Comparison of ENCODE assay signal across 9 cellular contexts in genomic region chrX:24498975-24499374, GRCh38. TPM values are rescaled to one million over a fixed set of nuclear protein-coding genes. Genes with fewer than 3 reads are reported as not detected.
A peak's percentile ranks its signal among the peaks of the same experiment; 100 is the strongest.
DNase-seq lines count a peak whose midpoint lies in the region; FAIRE-seq and TF ChIP-seq lines count a peak whose summit lies in the region.
"Had no signal": no experiment of that assay in that cellular context is flagged by ENCODE, and none has a peak within 500 bp of the region (broad histone marks: within the 10 kb centered on the region; RNA-seq: fewer than 3 reads in every experiment).

No MANE protein-coding gene starts in this region.

- H3K9me3 Mint-ChIP-seq in activated CD4-positive, alpha-beta memory T cell treated with anti-CD3 and anti-CD28 coated beads, Interleukin-2, amount 10 ng/mL, durations not matched to agents 7 days and 5 days, result no peaks in the 10 kb centered on the region

- no peaks in the 10 kb centered on the region for H3K27me3 Mint-ChIP-seq in activated CD4-positive, alpha-beta memory T cell treated with anti-CD3 and anti-CD28 coated beads, Interleukin-2, amount 10 ng/mL, durations not matched to agents 7 days and 5 days

- no peaks in the 10 kb centered on the region for H4K20me1 ChIP-seq in OCI-LY3 (ENCODE audit: insufficient read depth, low read length)

- no peak overlapping the region for H2AFZ ChIP-seq in OCI-LY3 (ENCODE audit: low read depth, low read length)

- H3K4me3 ChIP-seq in OCI-LY3 (ENCODE audit: low read length), result no peak overlapping the region
- no peak overlapping the region for H3K4me3 ChIP-seq in epithelial cell of esophagus (ENCODE audit: low read length)
- H3K4me3 ChIP-seq in small intestine (ENCODE audit: low read depth in 1 of 2, low read length in 2 of 2), result no peak overlapping the region
- H3K4me3 ChIP-seq: SJSA1 had no signal

- H3K27me3 ChIP-seq in OCI-LY3 (ENCODE audit: low read depth, low read length), result no peaks in the 10 kb centered on the region
- H3K27me3 ChIP-seq in small intestine (ENCODE audit: control insufficient read depth in 2 of 2, insufficient read depth in 2 of 2, low read length in 2 of 2), result no peaks in the 10 kb centered on the region
- H3K27me3 ChIP-seq: SJSA1 had no signal

- CTCF ChIA-PET in activated CD4-positive, alpha-beta memory T cell treated with anti-CD3 and anti-CD28 coated beads, Interleukin-2, amount 10 ng/mL, durations not matched to agents 7 days and 5 days (lab: Charles Lee), result interaction anchor here (0.6 to 5.5 kb wide), 20 partner anchors 9 to 239 kb away, joined by 3 to 85 read pairs (median 4); partner anchors contain the start of gene PDK3

- H3K4me3 Mint-ChIP-seq in activated CD4-positive, alpha-beta memory T cell treated with anti-CD3 and anti-CD28 coated beads, Interleukin-2, amount 10 ng/mL, durations not matched to agents 7 days and 5 days, result no peak overlapping the region

- WGBS in small intestine, 3 donors, result 3 to 29% (median 12%) methylated on average over 2 of the region's 2 CpGs

- H3K79me2 ChIP-seq in OCI-LY3 (ENCODE audit: low read length), result no peaks in the 10 kb centered on the region

- H3K4me1 Mint-ChIP-seq in activated CD4-positive, alpha-beta memory T cell treated with anti-CD3 and anti-CD28 coated beads, Interleukin-2, amount 10 ng/mL, durations not matched to agents 7 days and 5 days, result peaks cover 19% of the 10 kb centered on the region

- H3K4me2 ChIP-seq in OCI-LY3 (ENCODE audit: low read length), result no peak overlapping the region

- H3K36me3 ChIP-seq in OCI-LY3 (replicated peaks; ENCODE audit: low read depth, low read length), result peaks cover 5% of the 10 kb centered on the region
- peaks cover 0 to 1% of the 10 kb centered on the region in 2 donors for H3K36me3 ChIP-seq in small intestine (ENCODE audit: control insufficient read depth in 2 of 2, insufficient read depth in 2 of 2, low read length in 2 of 2)
- H3K36me3 ChIP-seq: SJSA1 had no signal

- DNase-seq in DMS53 (lab: John Stamatoyannopoulos, UW) (peak; percentile 72), GM20000 (ENCODE audit: low spot score) (peak; percentile 8), epithelial cell of esophagus (ENCODE audit: low read depth) (peak; percentile 45), small intestine (peak; percentile 61), epidermal melanocyte (ENCODE audit: insufficient read length, low spot score) (no peak), DMS79 treated with DMSO at 0.1 percent for 48 hours (lab: John Stamatoyannopoulos, UW) (no peak)
- DNase-seq in activated CD4-positive, alpha-beta memory T cell treated with anti-CD3 and anti-CD28 coated beads, Interleukin-2, amount 10 ng/mL, durations not matched to agents 7 days and 5 days, result no peak

- H3K9ac ChIP-seq in OCI-LY3 (ENCODE audit: low read length), result no peak overlapping the region

- H3K27ac ChIP-seq in OCI-LY3 (ENCODE audit: low read length), result no peak overlapping the region
- no peak overlapping the region for H3K27ac ChIP-seq in small intestine (ENCODE audit: low read depth in 1 of 2, low read length in 1 of 2)
- H3K27ac ChIP-seq: SJSA1 had no signal

- no peak overlapping the region for H3K27ac Mint-ChIP-seq in activated CD4-positive, alpha-beta memory T cell treated with anti-CD3 and anti-CD28 coated beads, Interleukin-2, amount 10 ng/mL, durations not matched to agents 7 days and 5 days

- FAIRE-seq in small intestine (lab: Jason Lieb, UNC), result peak; percentile 98

- POLR2A ChIA-PET in activated CD4-positive, alpha-beta memory T cell treated with anti-CD3 and anti-CD28 coated beads, Interleukin-2, amount 10 ng/mL, durations not matched to agents 7 days and 5 days (lab: Charles Lee), result interaction anchor here (1.6 to 2.6 kb wide), 3 partner anchors 19 to 103 kb away, joined by 5 to 15 read pairs (median 9); partner anchors contain the start of gene PDK3

- peaks cover 12% of the 10 kb centered on the region for H3K36me3 Mint-ChIP-seq in activated CD4-positive, alpha-beta memory T cell treated with anti-CD3 and anti-CD28 coated beads, Interleukin-2, amount 10 ng/mL, durations not matched to agents 7 days and 5 days (ENCODE audit: low read depth)

- H3K4me1 ChIP-seq in OCI-LY3 (ENCODE audit: low read length), result peaks cover 3% of the 10 kb centered on the region; the same call in 1 of the 2 replicates
- H3K4me1 ChIP-seq in small intestine (ENCODE audit: control insufficient read depth in 2 of 2, insufficient read depth in 1 of 2, low read depth in 1 of 2, low read length in 1 of 2), result peaks cover 0 to 3% of the 10 kb centered on the region in 2 donors

- peak; percentile 10 for TF ChIP-seq CTCF in GM20000 (IDR thresholded peaks at IDR 0.05; ENCODE audit: extremely low read depth, missing control alignments)
- peak; percentile 49 for TF ChIP-seq CTCF in OCI-LY3 (IDR thresholded peaks at IDR 0.05; ENCODE audit: low read depth, low read length)
- TF ChIP-seq CTCF in epithelial cell of esophagus (IDR thresholded peaks at IDR 0.05; ENCODE audit: insufficient read depth, low read depth, low read length, missing control alignments), result peak; percentile 36

- H3K9me3 ChIP-seq in OCI-LY3 (ENCODE audit: insufficient read depth, low read length) (no peaks in the 10 kb centered on the region), small intestine (ENCODE audit: control insufficient read depth, low read depth) (no peaks in the 10 kb centered on the region)
- H3K9me3 ChIP-seq: SJSA1 had no signal

RNA-seq across cellular contexts. Expression of gene PDK3, which starts 33.9 kb away (rescaled TPM):
- 10 to 100 TPM in 1 of 3 donors, 1 to 10 TPM in 2; 7.1 to 13.6 (median 8.9) TPM for polyA plus RNA-seq in small intestine
- 10 to 100 TPM; 28.0 to 29.0 TPM for total RNA-seq in activated CD4-positive, alpha-beta memory T cell treated with anti-CD3 and anti-CD28 coated beads, Interleukin-2, amount 10 ng/mL, durations not matched to agents 7 days and 5 days

Comparison
In these comparisons a context has a peak if more than half of its experiments do, and no peak if none do; other contexts are left out.
1. DNase-seq: peak in DMS53 (single experiment), GM20000 (single experiment), epithelial cell of esophagus (single experiment) and small intestine (single experiment); none in epidermal melanocyte (single experiment), DMS79 treated with DMSO at 0.1 percent for 48 hours (single experiment) and activated CD4-positive, alpha-beta memory T cell treated with anti-CD3 and anti-CD28 coated beads, Interleukin-2, amount 10 ng/mL, durations not matched to agents 7 days and 5 days (single experiment).
2. Peak in every context shown above with its lines, with median percentiles within 50 percentile points of each other: CTCF ChIP-seq.